1 cellular context compared by ENCODE assay signal in genomic region chr6:152982768-152983636, GRCh38.
TF ChIP-seq lines count a peak whose summit lies in the region.

Gene FBXO5 (minus strand): TSS chr6:152983041. CDS start chr6:152982959, 82 bp downstream.

TF ChIP-seq in HEK293, 187 proteins besides CTCF, POLR2A, EP300 and RAD21 (continued from another document):
- peak; percentile 80 for TF ChIP-seq ZNF350 (tag by site-specific recombination; IDR thresholded peaks at IDR 0.05)
- peak; percentile 56 for TF ChIP-seq ZBTB11 (tag by site-specific recombination; conservative IDR thresholded peaks at IDR 0.05; ENCODE audit: low read depth)
- TF ChIP-seq ZNF10 (tag by site-specific recombination; IDR thresholded peaks at IDR 0.05): no peak
- 0 out of 2 replicates have a peak, but pooled peaks have one; percentile 11 for TF ChIP-seq BCL11A (tag by site-specific recombination; IDR thresholded peaks at IDR 0.05; ENCODE audit: low read depth)
- TF ChIP-seq SP2 (tag by site-specific recombination; IDR thresholded peaks at IDR 0.05): peak; percentile 81
- peak; percentile 65 for TF ChIP-seq ZNF335 (tag by site-specific recombination; conservative IDR thresholded peaks at IDR 0.05)
- TF ChIP-seq ZNF677 (tag by site-specific recombination; IDR thresholded peaks at IDR 0.05): no peak
- peak; percentile 19; the same call in 1 of the 2 replicates for TF ChIP-seq SCRT1 (tag by site-specific recombination; IDR thresholded peaks at IDR 0.05; ENCODE audit: borderline replicate concordance)
- TF ChIP-seq ZNF449 (tag by site-specific recombination; IDR thresholded peaks at IDR 0.05): peak; percentile 29
- TF ChIP-seq ZBTB49 (tag by site-specific recombination; IDR thresholded peaks at IDR 0.05; ENCODE audit: low read depth): no peak
- TF ChIP-seq, protein P1, sequence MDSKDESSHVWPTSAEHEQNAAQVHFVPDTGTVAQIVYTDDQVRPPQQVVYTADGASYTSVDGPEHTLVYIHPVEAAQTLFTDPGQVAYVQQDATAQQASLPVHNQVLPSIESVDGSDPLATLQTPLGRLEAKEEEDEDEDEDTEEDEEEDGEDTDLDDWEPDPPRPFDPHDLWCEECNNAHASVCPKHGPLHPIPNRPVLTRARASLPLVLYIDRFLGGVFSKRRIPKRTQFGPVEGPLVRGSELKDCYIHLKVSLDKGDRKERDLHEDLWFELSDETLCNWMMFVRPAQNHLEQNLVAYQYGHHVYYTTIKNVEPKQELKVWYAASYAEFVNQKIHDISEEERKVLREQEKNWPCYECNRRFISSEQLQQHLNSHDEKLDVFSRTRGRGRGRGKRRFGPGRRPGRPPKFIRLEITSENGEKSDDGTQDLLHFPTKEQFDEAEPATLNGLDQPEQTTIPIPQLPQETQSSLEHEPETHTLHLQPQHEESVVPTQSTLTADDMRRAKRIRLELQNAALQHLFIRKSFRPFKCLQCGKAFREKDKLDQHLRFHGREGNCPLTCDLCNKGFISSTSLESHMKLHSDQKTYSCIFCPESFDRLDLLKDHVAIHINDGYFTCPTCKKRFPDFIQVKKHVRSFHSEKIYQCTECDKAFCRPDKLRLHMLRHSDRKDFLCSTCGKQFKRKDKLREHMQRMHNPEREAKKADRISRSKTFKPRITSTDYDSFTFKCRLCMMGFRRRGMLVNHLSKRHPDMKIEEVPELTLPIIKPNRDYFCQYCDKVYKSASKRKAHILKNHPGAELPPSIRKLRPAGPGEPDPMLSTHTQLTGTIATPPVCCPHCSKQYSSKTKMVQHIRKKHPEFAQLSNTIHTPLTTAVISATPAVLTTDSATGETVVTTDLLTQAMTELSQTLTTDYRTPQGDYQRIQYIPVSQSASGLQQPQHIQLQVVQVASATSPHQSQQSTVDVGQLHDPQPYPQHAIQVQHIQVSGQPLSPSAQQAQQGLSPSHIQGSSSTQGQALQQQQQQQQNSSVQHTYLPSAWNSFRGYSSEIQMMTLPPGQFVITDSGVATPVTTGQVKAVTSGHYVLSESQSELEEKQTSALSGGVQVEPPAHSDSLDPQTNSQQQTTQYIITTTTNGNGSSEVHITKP (tag by site-specific recombination; IDR thresholded peaks at IDR 0.05): no peak
- TF ChIP-seq, protein P2, sequence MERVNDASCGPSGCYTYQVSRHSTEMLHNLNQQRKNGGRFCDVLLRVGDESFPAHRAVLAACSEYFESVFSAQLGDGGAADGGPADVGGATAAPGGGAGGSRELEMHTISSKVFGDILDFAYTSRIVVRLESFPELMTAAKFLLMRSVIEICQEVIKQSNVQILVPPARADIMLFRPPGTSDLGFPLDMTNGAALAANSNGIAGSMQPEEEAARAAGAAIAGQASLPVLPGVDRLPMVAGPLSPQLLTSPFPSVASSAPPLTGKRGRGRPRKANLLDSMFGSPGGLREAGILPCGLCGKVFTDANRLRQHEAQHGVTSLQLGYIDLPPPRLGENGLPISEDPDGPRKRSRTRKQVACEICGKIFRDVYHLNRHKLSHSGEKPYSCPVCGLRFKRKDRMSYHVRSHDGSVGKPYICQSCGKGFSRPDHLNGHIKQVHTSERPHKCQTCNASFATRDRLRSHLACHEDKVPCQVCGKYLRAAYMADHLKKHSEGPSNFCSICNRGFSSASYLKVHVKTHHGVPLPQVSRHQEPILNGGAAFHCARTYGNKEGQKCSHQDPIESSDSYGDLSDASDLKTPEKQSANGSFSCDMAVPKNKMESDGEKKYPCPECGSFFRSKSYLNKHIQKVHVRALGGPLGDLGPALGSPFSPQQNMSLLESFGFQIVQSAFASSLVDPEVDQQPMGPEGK (tag by site-specific recombination; IDR thresholded peaks at IDR 0.05): peak; percentile 41
- TF ChIP-seq ZBTB26 (tag by site-specific recombination; optimal IDR thresholded peaks at IDR 0.05): peak; percentile 73
- no peak for TF ChIP-seq OSR2 (tag by site-specific recombination; IDR thresholded peaks at IDR 0.05)
- TF ChIP-seq ZNF843 (tag by site-specific recombination; IDR thresholded peaks at IDR 0.05): no peak
- TF ChIP-seq MEIS1 (CRISPR knock-in tag; IDR thresholded peaks at IDR 0.05; ENCODE audit: borderline replicate concordance): 0 out of 2 replicates have a peak, but pooled peaks have one; percentile 50
- TF ChIP-seq ZSCAN30 (tag by site-specific recombination; IDR thresholded peaks at IDR 0.05): peak; percentile 51; the same call in 1 of the 2 replicates
- peak; percentile 9; the same call in 1 of the 2 replicates for TF ChIP-seq ZNF394 (tag by site-specific recombination; IDR thresholded peaks at IDR 0.05; ENCODE audit: borderline replicate concordance)
- peak; percentile 90 for TF ChIP-seq SCRT2 (tag by site-specific recombination; IDR thresholded peaks at IDR 0.05)
- peak; percentile 80; the same call in 1 of the 2 replicates for TF ChIP-seq ZEB2 (tag by site-specific recombination; IDR thresholded peaks at IDR 0.05)
- TF ChIP-seq ZBTB6 (tag by site-specific recombination; IDR thresholded peaks at IDR 0.05): no peak
- 0 out of 2 replicates have a peak, but pooled peaks have one; percentile 65 for TF ChIP-seq ZNF645 (tag by site-specific recombination; IDR thresholded peaks at IDR 0.05)
- TF ChIP-seq REPIN1 (tag by site-specific recombination; IDR thresholded peaks at IDR 0.05; ENCODE audit: low read depth): peak; percentile 31; the same call in 1 of the 2 replicates
- TF ChIP-seq KLF10 (tag by site-specific recombination; IDR thresholded peaks at IDR 0.05): peak; percentile 75; the same call in 1 of the 2 replicates
- peak; percentile 20; the same call in 1 of the 2 replicates for TF ChIP-seq ZNF660 (tag by site-specific recombination; IDR thresholded peaks at IDR 0.05)
- TF ChIP-seq, protein P3, sequence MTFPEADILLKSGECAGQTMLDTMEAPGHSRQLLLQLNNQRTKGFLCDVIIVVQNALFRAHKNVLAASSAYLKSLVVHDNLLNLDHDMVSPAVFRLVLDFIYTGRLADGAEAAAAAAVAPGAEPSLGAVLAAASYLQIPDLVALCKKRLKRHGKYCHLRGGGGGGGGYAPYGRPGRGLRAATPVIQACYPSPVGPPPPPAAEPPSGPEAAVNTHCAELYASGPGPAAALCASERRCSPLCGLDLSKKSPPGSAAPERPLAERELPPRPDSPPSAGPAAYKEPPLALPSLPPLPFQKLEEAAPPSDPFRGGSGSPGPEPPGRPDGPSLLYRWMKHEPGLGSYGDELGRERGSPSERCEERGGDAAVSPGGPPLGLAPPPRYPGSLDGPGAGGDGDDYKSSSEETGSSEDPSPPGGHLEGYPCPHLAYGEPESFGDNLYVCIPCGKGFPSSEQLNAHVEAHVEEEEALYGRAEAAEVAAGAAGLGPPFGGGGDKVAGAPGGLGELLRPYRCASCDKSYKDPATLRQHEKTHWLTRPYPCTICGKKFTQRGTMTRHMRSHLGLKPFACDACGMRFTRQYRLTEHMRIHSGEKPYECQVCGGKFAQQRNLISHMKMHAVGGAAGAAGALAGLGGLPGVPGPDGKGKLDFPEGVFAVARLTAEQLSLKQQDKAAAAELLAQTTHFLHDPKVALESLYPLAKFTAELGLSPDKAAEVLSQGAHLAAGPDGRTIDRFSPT (tag by site-specific recombination; IDR thresholded peaks at IDR 0.05): 0 out of 2 replicates have a peak, but pooled peaks have one; percentile 24
- peak; percentile 36; the same call in 1 of the 2 replicates for TF ChIP-seq WT1 (tag by site-specific recombination; IDR thresholded peaks at IDR 0.05)
- TF ChIP-seq, protein P4, sequence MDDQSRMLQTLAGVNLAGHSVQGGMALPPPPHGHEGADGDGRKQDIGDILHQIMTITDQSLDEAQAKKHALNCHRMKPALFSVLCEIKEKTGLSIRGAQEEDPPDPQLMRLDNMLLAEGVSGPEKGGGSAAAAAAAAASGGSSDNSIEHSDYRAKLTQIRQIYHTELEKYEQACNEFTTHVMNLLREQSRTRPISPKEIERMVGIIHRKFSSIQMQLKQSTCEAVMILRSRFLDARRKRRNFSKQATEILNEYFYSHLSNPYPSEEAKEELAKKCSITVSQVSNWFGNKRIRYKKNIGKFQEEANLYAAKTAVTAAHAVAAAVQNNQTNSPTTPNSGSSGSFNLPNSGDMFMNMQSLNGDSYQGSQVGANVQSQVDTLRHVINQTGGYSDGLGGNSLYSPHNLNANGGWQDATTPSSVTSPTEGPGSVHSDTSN (CRISPR knock-in tag; IDR thresholded peaks at IDR 0.05): peak; percentile 72; the same call in 1 of the 2 replicates
- no peak for TF ChIP-seq ZNF707 (tag by site-specific recombination; IDR thresholded peaks at IDR 0.05)
- peak; percentile 68; the same call in 1 of the 2 replicates for TF ChIP-seq YY1 (tag by site-specific recombination; IDR thresholded peaks at IDR 0.05)
- TF ChIP-seq ZNF600 (tag by site-specific recombination; IDR thresholded peaks at IDR 0.05): peak; percentile 56
- TF ChIP-seq ZNF155 (tag by site-specific recombination; IDR thresholded peaks at IDR 0.05): no peak
- TF ChIP-seq GLIS1 (tag by site-specific recombination; IDR thresholded peaks at IDR 0.05): no peak
- no peak for TF ChIP-seq ZNF19 (tag by site-specific recombination; IDR thresholded peaks at IDR 0.05; ENCODE audit: low read depth)
